ENCODE assay signal across 1 cellular context in genomic region chr9:26892251-26893029, GRCh38.
TF ChIP-seq lines count a peak whose summit lies in the region.

Gene CAAP1, minus strand, starts transcription at chr9:26892802. Its CDS starts 87 bp downstream, at chr9:26892715.

TF ChIP-seq in HepG2, 621 proteins besides CTCF, POLR2A, EP300 and RAD21 (continued from another document and continues in another):
- peak; percentile 75; the same call in 1 of the 2 replicates for TF ChIP-seq HMGXB3 (CRISPR knock-in tag; IDR thresholded peaks at IDR 0.05; ENCODE audit: borderline replicate concordance)
- no peak for TF ChIP-seq DPF2 (CRISPR knock-in tag; IDR thresholded peaks at IDR 0.05; ENCODE audit: borderline replicate concordance, low read depth)
- peak; percentile 56; the same call in 1 of the 2 replicates for TF ChIP-seq GFI1 (CRISPR knock-in tag; IDR thresholded peaks at IDR 0.05; ENCODE audit: borderline replicate concordance)
- no peak for TF ChIP-seq TRIM24 (CRISPR knock-in tag; IDR thresholded peaks at IDR 0.05)
- peak; percentile 72; the same call in 1 of the 2 replicates for TF ChIP-seq ARID5B (CRISPR knock-in tag; IDR thresholded peaks at IDR 0.05)
- TF ChIP-seq SIN3B (IDR thresholded peaks at IDR 0.05; ENCODE audit: low read length), result peak; percentile 88
- TF ChIP-seq ZSCAN31 (CRISPR knock-in tag; IDR thresholded peaks at IDR 0.05; ENCODE audit: low read depth), result peak; percentile 97
- no peak; the same call in 1 of the 2 replicates for TF ChIP-seq KDM4B (CRISPR knock-in tag; IDR thresholded peaks at IDR 0.05)
- TF ChIP-seq ATAD3A (CRISPR knock-in tag; IDR thresholded peaks at IDR 0.05), result no peak
- TF ChIP-seq RNF219 (CRISPR knock-in tag; IDR thresholded peaks at IDR 0.05), result no peak
- peak; percentile 90; the same call in 1 of the 2 replicates for TF ChIP-seq ZNF672 (CRISPR knock-in tag; IDR thresholded peaks at IDR 0.05)
- no peak for TF ChIP-seq NFIB (CRISPR knock-in tag; IDR thresholded peaks at IDR 0.05; ENCODE audit: borderline replicate concordance)
- no peak for TF ChIP-seq NBN (conservative IDR thresholded peaks at IDR 0.05)
- peak; percentile 53; the same call in 1 of the 2 replicates for TF ChIP-seq ZNF232 (CRISPR knock-in tag; IDR thresholded peaks at IDR 0.05; ENCODE audit: borderline replicate concordance)
- TF ChIP-seq MXD3 (CRISPR knock-in tag; IDR thresholded peaks at IDR 0.05), result peak; percentile 90
- peak; percentile 96 for TF ChIP-seq IRF9 (CRISPR knock-in tag; IDR thresholded peaks at IDR 0.05; ENCODE audit: borderline replicate concordance)
- TF ChIP-seq EHMT2 (IDR thresholded peaks at IDR 0.05; ENCODE audit: borderline replicate concordance, low read depth, low read length), result no peak
- TF ChIP-seq PLSCR1 (CRISPR knock-in tag; IDR thresholded peaks at IDR 0.05; ENCODE audit: borderline replicate concordance), result no peak
- no peak for TF ChIP-seq ZNF496 (CRISPR knock-in tag; IDR thresholded peaks at IDR 0.05; ENCODE audit: insufficient replicate concordance)
- TF ChIP-seq ZNF510 (CRISPR knock-in tag; IDR thresholded peaks at IDR 0.05; ENCODE audit: low read depth), result peak; percentile 90
- peak; percentile 78; the same call in 1 of the 2 replicates for TF ChIP-seq REPIN1 (CRISPR knock-in tag; IDR thresholded peaks at IDR 0.05; ENCODE audit: borderline replicate concordance, low read depth)
- peak; percentile 96 for TF ChIP-seq TAF1 (CRISPR knock-in tag; IDR thresholded peaks at IDR 0.05)
- no peak for TF ChIP-seq MATR3 (CRISPR knock-in tag; IDR thresholded peaks at IDR 0.05)
- TF ChIP-seq AHR (CRISPR knock-in tag; IDR thresholded peaks at IDR 0.05), result no peak; the same call in 1 of the 2 replicates
- 0 out of 2 replicates have a peak, but pooled peaks have one; percentile 62 for TF ChIP-seq ZNF468 (CRISPR knock-in tag; IDR thresholded peaks at IDR 0.05)
- peak; percentile 56; the same call in 1 of the 2 replicates for TF ChIP-seq TOPORS (CRISPR knock-in tag; IDR thresholded peaks at IDR 0.05)
- no peak for TF ChIP-seq ZNF597 (CRISPR knock-in tag; IDR thresholded peaks at IDR 0.05)
- peak; percentile 93 for TF ChIP-seq AGO2 (optimal IDR thresholded peaks at IDR 0.05; ENCODE audit: low read depth, low read length)
- TF ChIP-seq ZFP41 (CRISPR knock-in tag; IDR thresholded peaks at IDR 0.05; ENCODE audit: borderline replicate concordance), result no peak
- no peak for TF ChIP-seq CHD4 (IDR thresholded peaks at IDR 0.05; ENCODE audit: borderline replicate concordance, low read length)
- TF ChIP-seq BATF2 (CRISPR knock-in tag; IDR thresholded peaks at IDR 0.05), result peak; percentile 81; the same call in 1 of the 2 replicates
- TF ChIP-seq HOMEZ (CRISPR knock-in tag; IDR thresholded peaks at IDR 0.05; ENCODE audit: low read depth), result peak; percentile 35
- peak; percentile 87; the same call in 1 of the 2 replicates for TF ChIP-seq MEF2D (CRISPR knock-in tag; IDR thresholded peaks at IDR 0.05)
- no peak for TF ChIP-seq NCOR1 (IDR thresholded peaks at IDR 0.05; ENCODE audit: borderline replicate concordance, low read length)
- peak; percentile 75; the same call in 1 of the 2 replicates for TF ChIP-seq ZNF281 (CRISPR knock-in tag; IDR thresholded peaks at IDR 0.05; ENCODE audit: borderline replicate concordance)
- peak; percentile 33; the same call in 1 of the 2 replicates for TF ChIP-seq ZFP36L1 (CRISPR knock-in tag; IDR thresholded peaks at IDR 0.05)
- TF ChIP-seq ZBTB25 (CRISPR knock-in tag; IDR thresholded peaks at IDR 0.05), result peak; percentile 94
- peak; percentile 39; the same call in 1 of the 2 replicates for TF ChIP-seq SIX4 (CRISPR knock-in tag; IDR thresholded peaks at IDR 0.05)
- TF ChIP-seq ZNF547 (CRISPR knock-in tag; IDR thresholded peaks at IDR 0.05), result peak; percentile 58; the same call in 1 of the 2 replicates
